Comparison of ENCODE assay signal across 35 cellular contexts in genomic region chr13:73336789-73337188, GRCh38.
A peak's percentile ranks its signal among the peaks of the same experiment; 100 is the strongest.
DNase-seq lines count a peak whose midpoint lies in the region; FAIRE-seq and TF ChIP-seq lines count a peak whose summit lies in the region.
"Had no signal": no experiment of that assay in that cellular context is flagged by ENCODE, and none has a peak within 500 bp of the region (broad histone marks: within the 10 kb centered on the region; RNA-seq: fewer than 3 reads in every experiment).

No MANE protein-coding gene starts in this region.

- H3K36me3 Mint-ChIP-seq in HFFc6 (ENCODE audit: low read depth), result no peaks in the 10 kb centered on the region
- H3K36me3 Mint-ChIP-seq in mesothelial cell of epicardium, result no peaks in the 10 kb centered on the region
- H3K36me3 Mint-ChIP-seq: activated naive CD8-positive, alpha-beta T cell; CD4-positive, CD25-positive, alpha-beta regulatory T cell; neural progenitor cell; stimulated activated memory B cell treated with anti-CD40 and anti-IgM and Interleukin-4, amounts not matched to agents 10 μg/mL and 1 μg/mL and 100 μg/mL, for 72 hours had no signal

- TF ChIP-seq CTCF in HFFc6 (IDR thresholded peaks at IDR 0.05) (no peak), keratinocyte (optimal IDR thresholded peaks at IDR 0.05 in 1 of 3, IDR thresholded peaks at IDR 0.05 in 1 of 3, conservative IDR thresholded peaks at IDR 0.05 in 1 of 3; ENCODE audit: extremely low read depth in 1 of 3, insufficient read depth in 2 of 3, low read length in 3 of 3) (no peak), smooth muscle cell (IDR thresholded peaks at IDR 0.05; ENCODE audit: borderline replicate concordance, insufficient read depth, poor library complexity, severe bottlenecking) (no peak), mesothelial cell of epicardium (IDR thresholded peaks at IDR 0.05; ENCODE audit: unreplicated experiment) (no peak), colonic mucosa (IDR thresholded peaks at IDR 0.05) (no peak)

- in situ Hi-C loops in SK-MEL-5 (cut with HindIII; ENCODE audit: low pct_unique_long_range_greater_than_20kb, low sequenced_read_pairs), result no loop called here

- H3K79me2 ChIP-seq in keratinocyte (ENCODE audit: control insufficient read depth, insufficient read depth, low read length), result no peaks in the 10 kb centered on the region
- no peaks in the 10 kb centered on the region for H3K79me2 ChIP-seq in smooth muscle cell (ENCODE audit: low read depth)

- no peak overlapping the region for H2AFZ ChIP-seq in keratinocyte (ENCODE audit: control insufficient read depth, low read length)
- no peak overlapping the region for H2AFZ ChIP-seq in smooth muscle cell (ENCODE audit: low read depth)
- H2AFZ ChIP-seq: GM23248, neural progenitor cell had no signal

- no peaks in the 10 kb centered on the region for H3K9me1 ChIP-seq in keratinocyte (ENCODE audit: control insufficient read depth, extremely low read depth, insufficient read depth, low read length)

- H3K36me3 ChIP-seq in keratinocyte (ENCODE audit: control insufficient read depth in 2 of 2, extremely low read depth in 1 of 2, insufficient read depth in 2 of 2, low read length in 2 of 2) (no peaks in the 10 kb centered on the region), smooth muscle cell (ENCODE audit: low read depth) (no peaks in the 10 kb centered on the region), colonic mucosa (no peaks in the 10 kb centered on the region)
- H3K36me3 ChIP-seq: lower lobe of right lung, neural progenitor cell, right atrium auricular region, thoracic aorta, uterus had no signal

- H3K4me3 ChIP-seq in keratinocyte (ENCODE audit: control insufficient read depth in 2 of 3, extremely low read depth in 1 of 3, insufficient read depth in 2 of 3, low read depth in 1 of 3, low read length in 3 of 3) (no peak overlapping the region), smooth muscle cell (no peak overlapping the region), colonic mucosa (no peak overlapping the region)
- H3K4me3 ChIP-seq: GM12878, GM23248, lower lobe of right lung, neural progenitor cell, right atrium auricular region, thoracic aorta, uterus had no signal

- FAIRE-seq in keratinocyte (lab: Jason Lieb, UNC), result peak; percentile 84
- FAIRE-seq in HTR-8/SVneo (lab: Jason Lieb, UNC), result no peak
- FAIRE-seq: GM12878, kidney had no signal

- DNase-seq in HFFc6, result no peak
- peak; percentile 14 for DNase-seq in SK-MEL-5 (ENCODE audit: low read depth, low spot score)
- peak; percentile 69 for DNase-seq in keratinocyte (ENCODE audit: low read depth, low spot score)
- no peak for DNase-seq in smooth muscle cell (lab: John Stamatoyannopoulos, UW; ENCODE audit: unreplicated experiment)
- no peak for DNase-seq in cortex of kidney (lab: John Stamatoyannopoulos, UW)
- DNase-seq in HTR-8/SVneo (ENCODE audit: insufficient read length, low spot score), result no peak
- no peak for DNase-seq in mesothelial cell of epicardium (ENCODE audit: low spot score in 2 of 2, unreplicated experiment in 2 of 2)
- no peak for DNase-seq in colonic mucosa
- DNase-seq: activated CD4-positive, alpha-beta T cell treated with anti-CD3 and anti-CD28 coated beads for 1 hour; activated CD8-positive, alpha-beta T cell treated with anti-CD3 and anti-CD28 coated beads, Interleukin-2, amount 10 ng/mL, durations not matched to agents 7 days and 5 days; activated effector memory CD4-positive, alpha-beta T cell treated with Interleukin-2 at 50 U/mL for 16 hours; activated T-cell treated with anti-CD3 and anti-CD28 coated beads for 4 hours; anterior cingulate cortex; caudate nucleus; CD4-positive, CD25-positive, alpha-beta regulatory T cell; dermis blood vessel endothelial cell; glutamatergic neuron; GM23248; KBM-7; kidney; lower lobe of right lung; NCI-H1417 treated with DMSO at 0.1 percent for 48 hours; NCI-H2081 treated with DMSO at 0.1 percent for 48 hours; NCI-H345; RPMI8226; SK-N-SH; stimulated activated CD4-positive, alpha-beta T cell treated with anti-CD3 and anti-CD28 coated beads, Interleukin-4, amount 100 ng/mL, for 24 hours; uterus had no signal

- H3K27ac Mint-ChIP-seq in HFFc6, result peak overlapping the region; percentile 42
- no peak overlapping the region for H3K27ac Mint-ChIP-seq in mesothelial cell of epicardium
- H3K27ac Mint-ChIP-seq: activated CD8-positive, alpha-beta T cell treated with anti-CD3 and anti-CD28 coated beads, Interleukin-2, amount 10 ng/mL, durations not matched to agents 7 days and 5 days; activated naive CD8-positive, alpha-beta T cell; CD4-positive, CD25-positive, alpha-beta regulatory T cell; neural progenitor cell; stimulated activated memory B cell treated with anti-CD40 and anti-IgM and Interleukin-4, amounts not matched to agents 10 μg/mL and 1 μg/mL and 100 μg/mL, for 72 hours; T-helper 1 cell treated with Interleukin-12 subunit alpha and Interleukin-12 subunit beta and Interleukin-4 antibody, amounts not matched to agents 30 μg/mL and 1 μg/mL, for 36 hours had no signal

- peak overlapping the region; percentile 80 for H3K9ac ChIP-seq in keratinocyte (ENCODE audit: control insufficient read depth, extremely low read depth, insufficient read depth, low read length)
- peak overlapping the region; percentile 8 for H3K9ac ChIP-seq in smooth muscle cell (ENCODE audit: low read depth)
- no peak overlapping the region for H3K9ac ChIP-seq in colonic mucosa (ENCODE audit: low read depth in 2 of 2, low read length in 2 of 2)
- H3K9ac ChIP-seq: GM23248, neural progenitor cell, SK-N-SH had no signal

- H4K20me1 ChIP-seq in keratinocyte (ENCODE audit: control insufficient read depth, extremely low read depth, insufficient read depth, low read length) (no peaks in the 10 kb centered on the region), smooth muscle cell (ENCODE audit: low read depth) (no peaks in the 10 kb centered on the region)

- dilution Hi-C loops in keratinocyte (cut with MboI; ENCODE audit: extremely low pct_ligation_motif_present, low sequenced_read_pairs), result no loop called here

- H3K4me3 Mint-ChIP-seq in HFFc6, result no peak overlapping the region; the same call in 1 of the 2 replicates
- H3K4me3 Mint-ChIP-seq in mesothelial cell of epicardium, result no peak overlapping the region
- H3K4me3 Mint-ChIP-seq: activated CD8-positive, alpha-beta T cell treated with anti-CD3 and anti-CD28 coated beads, Interleukin-2, amount 10 ng/mL, durations not matched to agents 7 days and 5 days; activated naive CD8-positive, alpha-beta T cell; CD4-positive, CD25-positive, alpha-beta regulatory T cell; neural progenitor cell; stimulated activated memory B cell treated with anti-CD40 and anti-IgM and Interleukin-4, amounts not matched to agents 10 μg/mL and 1 μg/mL and 100 μg/mL, for 72 hours; T-helper 1 cell treated with Interleukin-12 subunit alpha and Interleukin-12 subunit beta and Interleukin-4 antibody, amounts not matched to agents 30 μg/mL and 1 μg/mL, for 36 hours had no signal

- H3K9me3 ChIP-seq in keratinocyte (ENCODE audit: control insufficient read depth, low read depth, low read length), result no peaks in the 10 kb centered on the region
- H3K9me3 ChIP-seq in smooth muscle cell (replicated peaks; ENCODE audit: low read depth), result no peaks in the 10 kb centered on the region
- H3K9me3 ChIP-seq in colonic mucosa, result no peaks in the 10 kb centered on the region
- H3K9me3 ChIP-seq: lower lobe of right lung, right atrium auricular region, SK-N-SH, thoracic aorta, uterus had no signal

- H3K9me3 Mint-ChIP-seq in HFFc6 (no peaks in the 10 kb centered on the region), mesothelial cell of epicardium (peaks cover 13% of the 10 kb centered on the region)
- H3K9me3 Mint-ChIP-seq: neural progenitor cell; T-helper 1 cell treated with Interleukin-12 subunit alpha and Interleukin-12 subunit beta and Interleukin-4 antibody, amounts not matched to agents 30 μg/mL and 1 μg/mL, for 36 hours had no signal

- H3K4me1 Mint-ChIP-seq in HFFc6 (ENCODE audit: low read depth), result peaks cover 81% of the 10 kb centered on the region
- peaks cover 17% of the 10 kb centered on the region for H3K4me1 Mint-ChIP-seq in mesothelial cell of epicardium
- H3K4me1 Mint-ChIP-seq: neural progenitor cell; stimulated activated memory B cell treated with anti-CD40 and anti-IgM and Interleukin-4, amounts not matched to agents 10 μg/mL and 1 μg/mL and 100 μg/mL, for 72 hours had no signal

- H3F3A ChIP-seq in smooth muscle cell (ENCODE audit: low read depth), result no peaks in the 10 kb centered on the region

- H3K4me2 ChIP-seq in keratinocyte (ENCODE audit: control insufficient read depth, extremely low read depth, insufficient read depth, low read depth, low read length) (peak overlapping the region; percentile 50), smooth muscle cell (no peak overlapping the region)
- H3K4me2 ChIP-seq: neural progenitor cell, SK-N-SH had no signal

- H3K27ac ChIP-seq in keratinocyte (ENCODE audit: control insufficient read depth, insufficient read depth, low read length), result peak overlapping the region; percentile 100
- peak overlapping the region; percentile 91 for H3K27ac ChIP-seq in smooth muscle cell (ENCODE audit: low read depth)
- H3K27ac ChIP-seq in colonic mucosa, result no peak overlapping the region
- H3K27ac ChIP-seq: GM23248, lower lobe of right lung, neural progenitor cell, right atrium auricular region, thoracic aorta, uterus had no signal

- H3K27me3 ChIP-seq in keratinocyte (ENCODE audit: control insufficient read depth, extremely low read depth, insufficient read depth, low read length) (no peaks in the 10 kb centered on the region), smooth muscle cell (ENCODE audit: low read depth) (no peaks in the 10 kb centered on the region), colonic mucosa (no peaks in the 10 kb centered on the region)
- H3K27me3 ChIP-seq: neural progenitor cell, right atrium auricular region, uterus had no signal

- H3K27me3 Mint-ChIP-seq in HFFc6 (ENCODE audit: insufficient read depth) (no peaks in the 10 kb centered on the region), mesothelial cell of epicardium (ENCODE audit: low read depth) (no peaks in the 10 kb centered on the region)
- H3K27me3 Mint-ChIP-seq: activated naive CD8-positive, alpha-beta T cell; stimulated activated memory B cell treated with anti-CD40 and anti-IgM and Interleukin-4, amounts not matched to agents 10 μg/mL and 1 μg/mL and 100 μg/mL, for 72 hours had no signal

- WGBS in smooth muscle cell (ENCODE audit: low lambda C conversion rate), result 85% methylated on average over 4 of the region's 4 CpGs

- intact Hi-C loops in colonic mucosa (cut with DNase I), result no loop called here

- H3K4me1 ChIP-seq in keratinocyte (ENCODE audit: control insufficient read depth, extremely low read depth, insufficient read depth, low read length) (peaks cover 70% of the 10 kb centered on the region), smooth muscle cell (ENCODE audit: low read depth) (peaks cover 6% of the 10 kb centered on the region), colonic mucosa (no peaks in the 10 kb centered on the region)
- H3K4me1 ChIP-seq: lower lobe of right lung, neural progenitor cell, right atrium auricular region, uterus had no signal

Comparison
In these comparisons a context has a peak if more than half of its experiments do, and no peak if none do; other contexts are left out.
1. DNase-seq: peak in SK-MEL-5 (single experiment) and keratinocyte (single experiment); none in HFFc6 (single experiment), smooth muscle cell (single experiment), cortex of kidney (single experiment), HTR-8/SVneo (single experiment), mesothelial cell of epicardium (0 of 2) and colonic mucosa (single experiment).
2. H3K9ac ChIP-seq: peak in keratinocyte (single experiment) and smooth muscle cell (single experiment); none in colonic mucosa (0 of 2).